ENCODE assay signal across 19 cellular contexts in the genomic region with DNA sequence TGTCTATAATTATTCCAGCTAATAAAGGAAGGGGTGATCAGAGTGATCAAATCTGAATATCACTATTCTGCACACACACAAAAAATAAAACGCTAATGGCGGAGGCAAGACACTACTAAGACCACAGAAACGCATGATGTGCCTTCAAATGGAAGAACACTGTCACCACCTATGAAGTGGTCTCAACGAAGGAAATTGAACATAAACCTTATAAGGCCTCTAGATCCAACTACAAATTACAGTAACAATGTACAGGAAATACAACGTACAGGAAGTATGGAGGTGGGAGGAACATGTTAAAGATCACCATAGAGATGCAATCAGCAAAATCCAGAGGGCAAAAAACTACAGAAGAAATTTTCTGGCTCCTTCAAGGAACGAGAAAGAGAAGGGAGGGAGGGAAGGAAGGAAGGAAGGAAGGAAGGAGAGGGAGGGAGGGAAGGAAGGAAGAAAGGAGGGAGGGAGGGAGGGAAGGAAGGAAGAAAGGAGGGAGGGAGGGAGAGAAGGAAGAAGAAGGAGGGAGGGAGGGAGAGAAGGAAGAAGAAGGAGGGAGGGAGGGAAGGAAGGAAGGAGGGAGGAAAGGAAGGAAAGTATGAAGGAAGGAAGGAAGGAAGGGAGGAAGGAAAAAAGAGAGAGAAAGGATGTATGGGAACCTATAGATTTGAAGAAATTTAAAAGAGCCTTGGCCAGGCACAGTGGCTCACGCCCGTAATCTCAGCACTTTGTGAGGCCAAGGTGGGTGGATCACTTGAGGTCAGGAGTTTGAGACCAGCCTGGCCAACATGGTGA. TPM values are rescaled to one million over a fixed set of nuclear protein-coding genes. Genes with fewer than 3 reads are reported as not detected.
A peak's percentile ranks its signal among the peaks of the same experiment; 100 is the strongest.
DNase-seq lines count a peak whose midpoint lies in the region; ATAC-seq, FAIRE-seq and TF ChIP-seq lines count a peak whose summit lies in the region.
"Had no signal": no experiment of that assay in that cellular context is flagged by ENCODE, and none has a peak within 500 bp of the region (broad histone marks: within the 10 kb centered on the region; RNA-seq: fewer than 3 reads in every experiment).

No MANE protein-coding gene starts in this region.

- H3K36me3 ChIP-seq in K562 (ENCODE audit: control insufficient read depth, insufficient read depth, low read length) (no peaks in the 10 kb centered on the region), psoas muscle (ENCODE audit: insufficient read depth in 1 of 2, low read depth in 1 of 2) (no peaks in the 10 kb centered on the region), gastrocnemius medialis (no peaks in the 10 kb centered on the region)
- H3K36me3 ChIP-seq: BLaER1, prostate gland had no signal

- peak overlapping the region; percentile 99 for H3K27ac Mint-ChIP-seq in activated CD4-positive, alpha-beta T cell treated with anti-CD3 and anti-CD28 coated beads for 36 hours

- peaks cover 42% of the 10 kb centered on the region for H3K4me1 Mint-ChIP-seq in activated CD4-positive, alpha-beta T cell treated with anti-CD3 and anti-CD28 coated beads for 36 hours

- H3K9me3 ChIP-seq in K562 (replicated peaks; ENCODE audit: control insufficient read depth, insufficient read depth, low read depth, low read length), result no peaks in the 10 kb centered on the region
- no peaks in the 10 kb centered on the region for H3K9me3 ChIP-seq in psoas muscle
- no peaks in the 10 kb centered on the region for H3K9me3 ChIP-seq in gastrocnemius medialis
- H3K9me3 ChIP-seq: BLaER1, prostate gland had no signal

- TF ChIP-seq CTCF in K562 (IDR thresholded peaks at IDR 0.05 in 2 of 3, conservative IDR thresholded peaks at IDR 0.05 in 1 of 3; ENCODE audit: insufficient read depth in 2 of 3, low read depth in 1 of 3, low read length in 3 of 3) (no peak), psoas muscle (IDR thresholded peaks at IDR 0.05) (no peak), gastrocnemius medialis (IDR thresholded peaks at IDR 0.05 in 4 of 5, conservative IDR thresholded peaks at IDR 0.05 in 1 of 5) (no peak)

- H3K4me3 Mint-ChIP-seq in activated CD4-positive, alpha-beta T cell treated with anti-CD3 and anti-CD28 coated beads for 36 hours, result peak overlapping the region; percentile 17

- TF ChIP-seq RAD21 in K562 (CRISPR knock-in tag; conservative IDR thresholded peaks at IDR 0.05 in 1 of 2, IDR thresholded peaks at IDR 0.05 in 1 of 2), result no peak

- H3K4me1 ChIP-seq in K562 (replicated peaks in 1 of 2; ENCODE audit: control insufficient read depth in 2 of 2, insufficient read depth in 2 of 2, low read length in 2 of 2) (peaks cover 10 to 25% of the 10 kb centered on the region in 2 experiments; a peak in 3 of 5 replicates), psoas muscle (peaks cover 39% of the 10 kb centered on the region), gastrocnemius medialis (peaks cover 36 to 48% of the 10 kb centered on the region in 2 donors)
- H3K4me1 ChIP-seq: prostate gland had no signal

- no TSS peak for BruUV-seq in K562 (replicated peaks; lab: Mats Ljungman, UMichigan)

- no peaks in the 10 kb centered on the region; the same call in 1 of the 2 replicates for H4K20me1 ChIP-seq in K562 (replicated peaks; ENCODE audit: control insufficient read depth, insufficient read depth, low read length)
- H4K20me1 ChIP-seq: BLaER1 had no signal

- FAIRE-seq in K562 (lab: Jason Lieb, UNC), result peak; percentile 26
- FAIRE-seq: astrocyte had no signal

- TF ChIP-seq EP300 in K562 (IDR thresholded peaks at IDR 0.05; ENCODE audit: low read length), result no peak

- POLR2A ChIA-PET in activated CD4-positive, alpha-beta T cell treated with anti-CD3 and anti-CD28 coated beads for 36 hours (lab: Charles Lee), result interaction anchor here (0.7 kb wide), 1 partner anchor 14 kb away, joined by 4 read pairs; no protein-coding TSS in a partner anchor
- POLR2A ChIA-PET in K562 (lab: Yijun Ruan, JAX), result no interaction called here

- H3K9me1 ChIP-seq in K562 (ENCODE audit: control insufficient read depth, insufficient read depth, low read length), result no peaks in the 10 kb centered on the region

- no peak overlapping the region; the same call in 1 of the 2 replicates for H2AFZ ChIP-seq in K562 (ENCODE audit: low read depth, low read length)

- H3K9ac ChIP-seq in K562 (ENCODE audit: insufficient read depth in 1 of 2, low read depth in 2 of 2, low read length in 2 of 2), result no peak overlapping the region

- no peak for DNase-seq in activated CD4-positive, alpha-beta T cell treated with anti-CD3 and anti-CD28 coated beads for 36 hours
- no peak for DNase-seq in activated CD4-positive, alpha-beta T cell treated with anti-CD3 and anti-CD28 coated beads for 48 hours
- DNase-seq in Jurkat, Clone E6-1 (ENCODE audit: low read depth, low spot score), result peak; percentile 23
- DNase-seq in K562 (ENCODE audit: extremely low read depth in 1 of 4, low spot score in 3 of 4) (no peak), psoas muscle (no peak), gastrocnemius medialis (no peak), NCI-H526 (lab: John Stamatoyannopoulos, UW) (no peak)
- DNase-seq: activated CD4-positive, alpha-beta T cell treated with anti-CD3 and anti-CD28 coated beads for 1 hour; GDM1; NCI-H2107; NCI-H524 treated with DMSO at 0.1 percent for 48 hours; OCI-M1; SHP77; stimulated activated CD4-positive, alpha-beta T cell treated with anti-CD3 and anti-CD28 coated beads, Interleukin-4, amount 100 ng/mL, for 24 hours had no signal

- 30% methylated on average over 8 of the region's 8 CpGs for WGBS in K562 (ENCODE audit: insufficient coverage, low coverage, missing lambda C conversion rate)
- 78 to 81% (median 78%) methylated on average over 8 of the region's 8 CpGs for WGBS in psoas muscle, 3 donors

- no peak overlapping the region for H3K4me2 ChIP-seq in K562 (ENCODE audit: insufficient read depth, low read length)

- no peaks in the 10 kb centered on the region for H3K9me3 Mint-ChIP-seq in activated CD4-positive, alpha-beta T cell treated with anti-CD3 and anti-CD28 coated beads for 36 hours (ENCODE audit: low read depth)

- H3K4me3 ChIP-seq in Jurkat, Clone E6-1 (ENCODE audit: low read length), result no peak overlapping the region
- H3K4me3 ChIP-seq in K562 (no peak overlapping the region), psoas muscle (no peak overlapping the region), gastrocnemius medialis (no peak overlapping the region)
- H3K4me3 ChIP-seq: lung, prostate gland had no signal

- in situ Hi-C loops in K562 (cut with MboI) (no loop called here), gastrocnemius medialis (cut with MboI; ENCODE audit: low sequenced_read_pairs in 4 of 4) (no loop called here)

- TF ChIP-seq POLR2A in K562 (conservative IDR thresholded peaks at IDR 0.05) (no peak), gastrocnemius medialis (IDR thresholded peaks at IDR 0.05) (no peak)

- H3K27me3 ChIP-seq in K562 (ENCODE audit: control insufficient read depth in 2 of 2, insufficient read depth in 2 of 2, low read length in 2 of 2), result no peaks in the 10 kb centered on the region
- no peaks in the 10 kb centered on the region for H3K27me3 ChIP-seq in psoas muscle (ENCODE audit: insufficient read depth in 3 of 3, low read length in 2 of 3)
- H3K27me3 ChIP-seq in gastrocnemius medialis, result no peaks in the 10 kb centered on the region
- H3K27me3 ChIP-seq: BLaER1 had no signal

- no peaks in the 10 kb centered on the region for H3K36me3 Mint-ChIP-seq in activated CD4-positive, alpha-beta T cell treated with anti-CD3 and anti-CD28 coated beads for 36 hours (ENCODE audit: low read depth)

- intact Hi-C loops in activated CD4-positive, alpha-beta T cell treated with anti-CD3 and anti-CD28 coated beads for 36 hours (cut with DNase I, micrococcal nuclease), result loop anchor here in 1 of 2 experiments (5.0 kb wide), 1 partner anchor 45 kb away; no protein-coding TSS in a partner anchor
- intact Hi-C loops in K562 (cut with micrococcal nuclease) (no loop called here), psoas muscle (cut with DNase I) (no loop called here), gastrocnemius medialis (cut with DNase I; ENCODE audit: low total_unique reads) (loop anchor here (10.0 kb wide), 1 partner anchor 702 kb away; a partner anchor contains a TSS)

- H3K27me3 Mint-ChIP-seq in activated CD4-positive, alpha-beta T cell treated with anti-CD3 and anti-CD28 coated beads for 36 hours, result no peaks in the 10 kb centered on the region

- CTCF ChIA-PET in activated CD4-positive, alpha-beta T cell treated with anti-CD3 and anti-CD28 coated beads for 36 hours (lab: Charles Lee), result interaction anchor here (0.6 to 2.8 kb wide), 18 partner anchors 8 to 267 kb away, joined by 3 to 50 read pairs (median 5); a partner anchor contains a TSS
- CTCF ChIA-PET in K562 (lab: Yijun Ruan, JAX; ENCODE audit: low intra/inter-chr PET ratio), result no interaction called here

- no peak overlapping the region for H3K27ac ChIP-seq in K562 (ENCODE audit: extremely low read depth, low read depth, low read length)
- H3K27ac ChIP-seq in psoas muscle, result peak overlapping the region; percentile 30
- peak overlapping the region in 2 of 4 donors; percentile 98 to 100 for H3K27ac ChIP-seq in gastrocnemius medialis
- H3K27ac ChIP-seq: prostate gland had no signal

- ATAC-seq in activated CD4-positive, alpha-beta T cell treated with anti-CD3 and anti-CD28 coated beads for 36 hours, result peak; percentile 22
- no peak for ATAC-seq in K562
- ATAC-seq in psoas muscle, result no peak
- ATAC-seq in activated CD4-positive, CD25-positive, alpha-beta regulatory T cell treated with anti-CD3 and anti-CD28 coated beads, Interleukin-2, amount 50 U/mL, for 24 hours, result no peak
- ATAC-seq in gastrocnemius medialis, result no peak

- H3K79me2 ChIP-seq in K562 (ENCODE audit: control insufficient read depth, insufficient read depth, low read length), result no peaks in the 10 kb centered on the region

RNA-seq across cellular contexts. Expression of a gene that starts 3.1 kb away (rescaled TPM):
- under 1 TPM in 1 of 2 experiments, not detected in 1; 0.26 TPM for total RNA-seq in activated CD4-positive, alpha-beta T cell treated with anti-CD3 and anti-CD28 coated beads for 36 hours
- polyA plus RNA-seq in Jurkat, Clone E6-1 (2012; ENCODE audit: insufficient read depth, insufficient read length), result not detected
- total RNA-seq in K562 (2011; cell fraction: chromatin; rRNA removed; ENCODE audit: low replicate concordance), result not detected in 2 replicates
- total RNA-seq in K562 (2011; cell fraction: nucleolus; rRNA removed), result not detected in 2 replicates
- not detected in 2 replicates for total RNA-seq in K562 (2011; cell fraction: nucleoplasm; rRNA removed)
- total RNA-seq in K562 (2014; rRNA removed), result not detected in 2 replicates
- total RNA-seq in K562 (2014; rRNA removed; fragmentation: Illumina TruSeq; extraction: Trizol), result not detected in 2 replicates
- total RNA-seq in K562 (2015; rRNA removed; fragmentation: Illumina TruSeq; extraction: Trizol), result not detected in 2 replicates
- total RNA-seq in K562 (2021), result not detected in 2 replicates
- polyA plus RNA-seq in K562 (2011; rRNA removed), result not detected in 2 replicates
- polyA plus RNA-seq in K562 (2011; cell fraction: cytosol; rRNA removed), result not detected in 2 replicates
- polyA plus RNA-seq in K562 (2011; cell fraction: nucleus; rRNA removed), result not detected in 2 replicates
- not detected in 2 replicates for polyA plus RNA-seq in K562 (2012)
- polyA plus RNA-seq in K562 (2014; fragmentation: Illumina TruSeq; extraction: Trizol), result not detected in 2 replicates
- polyA plus RNA-seq in K562 (2014; fragmentation: Nextera tagmentation; extraction: Ambion mirVana), result not detected
- polyA plus RNA-seq in K562 (2014; rRNA removed), result not detected in 2 replicates
- not detected in 2 replicates for polyA minus RNA-seq in K562 (2011; rRNA and poly(A)+ RNA removed)
- not detected in 2 replicates for polyA minus RNA-seq in K562 (2011; cell fraction: cytosol; rRNA and poly(A)+ RNA removed)
- polyA minus RNA-seq in K562 (2011; cell fraction: nucleus; rRNA and poly(A)+ RNA removed), result not detected in 2 replicates
- 100 to 1,000 TPM; 245 to 291 (median 266) TPM for total RNA-seq in psoas muscle
- 100 to 1,000 TPM; 120 to 254 (median 151) TPM for polyA plus RNA-seq in psoas muscle
- total RNA-seq in gastrocnemius medialis, result 100 to 1,000 TPM; 227 to 385 (median 292) TPM

RNA-seq across cellular contexts. Expression of a gene that starts 12.2 kb away (rescaled TPM):
- 10 to 100 TPM; 61.1 to 64.0 TPM for total RNA-seq in activated CD4-positive, alpha-beta T cell treated with anti-CD3 and anti-CD28 coated beads for 36 hours
- polyA plus RNA-seq in Jurkat, Clone E6-1 (2012; ENCODE audit: insufficient read depth, insufficient read length), result 28.6 TPM
- total RNA-seq in K562 (2011; cell fraction: chromatin; rRNA removed; ENCODE audit: low replicate concordance), result 29.7 and 49.5 TPM in 2 replicates
- total RNA-seq in K562 (2011; cell fraction: nucleolus; rRNA removed), result 27.6 and 29.7 TPM in 2 replicates
- 29.0 and 30.6 TPM in 2 replicates for total RNA-seq in K562 (2011; cell fraction: nucleoplasm; rRNA removed)
- 45.5 and 52.9 TPM in 2 replicates for total RNA-seq in K562 (2014; rRNA removed)
- total RNA-seq in K562 (2014; rRNA removed; fragmentation: Illumina TruSeq; extraction: Trizol), result 9.9 and 14.5 TPM in 2 replicates
- total RNA-seq in K562 (2015; rRNA removed; fragmentation: Illumina TruSeq; extraction: Trizol), result 28.6 and 29.0 TPM in 2 replicates
- total RNA-seq in K562 (2021), result 56.6 and 63.5 TPM in 2 replicates
- polyA plus RNA-seq in K562 (2011; rRNA removed), result 11.6 and 12.7 TPM in 2 replicates
- 11.9 and 15.6 TPM in 2 replicates for polyA plus RNA-seq in K562 (2011; cell fraction: cytosol; rRNA removed)
- polyA plus RNA-seq in K562 (2011; cell fraction: nucleus; rRNA removed), result 50.9 and 52.5 TPM in 2 replicates
- 27.4 and 32.9 TPM in 2 replicates for polyA plus RNA-seq in K562 (2012)
- 24.7 and 25.5 TPM in 2 replicates for polyA plus RNA-seq in K562 (2014; fragmentation: Illumina TruSeq; extraction: Trizol)
- under 1 TPM; 0.10 to 0.13 TPM for polyA plus RNA-seq in K562 (2014; fragmentation: Nextera tagmentation; extraction: Ambion mirVana)
- polyA plus RNA-seq in K562 (2014; rRNA removed), result 34.2 and 35.7 TPM in 2 replicates
- 18.9 and 21.8 TPM in 2 replicates for polyA minus RNA-seq in K562 (2011; rRNA and poly(A)+ RNA removed)
- 17.7 and 18.7 TPM in 2 replicates for polyA minus RNA-seq in K562 (2011; cell fraction: cytosol; rRNA and poly(A)+ RNA removed)
- 12.4 and 25.9 TPM in 2 replicates for polyA minus RNA-seq in K562 (2011; cell fraction: nucleus; rRNA and poly(A)+ RNA removed)
- 10 to 100 TPM; 15.1 to 26.5 (median 18.4) TPM for total RNA-seq in psoas muscle
- polyA plus RNA-seq in psoas muscle, result 10 to 100 TPM in 2 of 3 donors, 1 to 10 TPM in 1; 7.0 to 11.3 (median 11.0) TPM
- total RNA-seq in gastrocnemius medialis, result 10 to 100 TPM in 2 of 4 donors, 1 to 10 TPM in 2; 4.7 to 18.8 (median 11.0) TPM

RNA-seq across cellular contexts. Expression of a gene that starts 32.7 kb away (rescaled TPM):
- total RNA-seq in activated CD4-positive, alpha-beta T cell treated with anti-CD3 and anti-CD28 coated beads for 36 hours, result 1 to 10 TPM in 1 of 2 experiments, under 1 TPM in 1; 0.77 to 1.1 TPM
- 4.3 TPM for polyA plus RNA-seq in Jurkat, Clone E6-1 (2012; ENCODE audit: insufficient read depth, insufficient read length)
- 0.18 and 1.0 TPM in 2 replicates for total RNA-seq in K562 (2011; cell fraction: chromatin; rRNA removed; ENCODE audit: low replicate concordance)
- total RNA-seq in K562 (2011; cell fraction: nucleolus; rRNA removed), result 0.50 TPM in 1 of 2 replicates, not detected in the other
- total RNA-seq in K562 (2011; cell fraction: nucleoplasm; rRNA removed), result not detected in 2 replicates
- total RNA-seq in K562 (2014; rRNA removed) (not detected in 2 replicates), K562 (2014; rRNA removed; fragmentation: Illumina TruSeq; extraction: Trizol) (not detected in 2 replicates), K562 (2015; rRNA removed; fragmentation: Illumina TruSeq; extraction: Trizol) (not detected in 2 replicates), K562 (2021) (0.07 TPM in 1 of 2 replicates, not detected in the other), psoas muscle (1 to 10 TPM in 3 of 4 donors, under 1 TPM in 1; 0.55 to 2.7 (median 1.3) TPM), gastrocnemius medialis (1 to 10 TPM in 1 of 4 donors, under 1 TPM in 2, not detected in 1; 0.04 to 3.8 (median 0.31) TPM)
- polyA plus RNA-seq in K562 (2011; rRNA removed) (0.14 TPM in 1 of 2 replicates, not detected in the other), K562 (2014; fragmentation: Illumina TruSeq; extraction: Trizol) (0.04 TPM in 1 of 2 replicates, not detected in the other), K562 (2014; fragmentation: Nextera tagmentation; extraction: Ambion mirVana) (not detected), K562 (2014; rRNA removed) (0.11 TPM in 1 of 2 replicates, not detected in the other), psoas muscle (1 to 10 TPM in 1 of 3 donors, under 1 TPM in 2; 0.64 to 1.3 (median 0.98) TPM)
- 0.01 and 0.10 TPM in 2 replicates for polyA plus RNA-seq in K562 (2011; cell fraction: cytosol; rRNA removed)
- polyA plus RNA-seq in K562 (2011; cell fraction: nucleus; rRNA removed), result 0.15 and 0.24 TPM in 2 replicates
- 0.07 and 0.22 TPM in 2 replicates for polyA plus RNA-seq in K562 (2012)
- polyA minus RNA-seq in K562 (2011; rRNA and poly(A)+ RNA removed), result 0.15 TPM in 1 of 2 replicates, not detected in the other
- polyA minus RNA-seq in K562 (2011; cell fraction: cytosol; rRNA and poly(A)+ RNA removed), result not detected in 2 replicates
- not detected in 2 replicates for polyA minus RNA-seq in K562 (2011; cell fraction: nucleus; rRNA and poly(A)+ RNA removed)

RNA-seq across cellular contexts. Expression of a gene that starts 38.8 kb away (rescaled TPM):
- under 1 TPM; 0.55 to 0.70 TPM for total RNA-seq in activated CD4-positive, alpha-beta T cell treated with anti-CD3 and anti-CD28 coated beads for 36 hours
- polyA plus RNA-seq in Jurkat, Clone E6-1 (2012; ENCODE audit: insufficient read depth, insufficient read length), result 2.0 TPM
- 3.2 and 16.9 TPM in 2 replicates for total RNA-seq in K562 (2011; cell fraction: chromatin; rRNA removed; ENCODE audit: low replicate concordance)
- 5.7 and 9.0 TPM in 2 replicates for total RNA-seq in K562 (2011; cell fraction: nucleolus; rRNA removed)
- total RNA-seq in K562 (2011; cell fraction: nucleoplasm; rRNA removed), result 3.7 and 4.2 TPM in 2 replicates
- total RNA-seq in K562 (2014; rRNA removed), result 0.86 and 0.91 TPM in 2 replicates
- 0.15 TPM in 1 of 2 replicates, not detected in the other for total RNA-seq in K562 (2014; rRNA removed; fragmentation: Illumina TruSeq; extraction: Trizol)
- 0.08 and 0.18 TPM in 2 replicates for total RNA-seq in K562 (2015; rRNA removed; fragmentation: Illumina TruSeq; extraction: Trizol)
- 2.8 and 3.4 TPM in 2 replicates for total RNA-seq in K562 (2021)
- 0.11 and 0.20 TPM in 2 replicates for polyA plus RNA-seq in K562 (2011; rRNA removed)
- polyA plus RNA-seq in K562 (2011; cell fraction: cytosol; rRNA removed), result 0.16 and 0.27 TPM in 2 replicates
- polyA plus RNA-seq in K562 (2011; cell fraction: nucleus; rRNA removed), result 2.0 and 4.9 TPM in 2 replicates
- polyA plus RNA-seq in K562 (2012), result 1.1 and 1.7 TPM in 2 replicates
- polyA plus RNA-seq in K562 (2014; fragmentation: Illumina TruSeq; extraction: Trizol), result 0.64 and 0.91 TPM in 2 replicates
- polyA plus RNA-seq in K562 (2014; fragmentation: Nextera tagmentation; extraction: Ambion mirVana), result under 1 TPM; 0.04 to 0.06 TPM
- polyA plus RNA-seq in K562 (2014; rRNA removed), result 0.86 and 0.95 TPM in 2 replicates
- 0.25 and 1.1 TPM in 2 replicates for polyA minus RNA-seq in K562 (2011; rRNA and poly(A)+ RNA removed)
- polyA minus RNA-seq in K562 (2011; cell fraction: cytosol; rRNA and poly(A)+ RNA removed), result 2.0 and 3.3 TPM in 2 replicates
- polyA minus RNA-seq in K562 (2011; cell fraction: nucleus; rRNA and poly(A)+ RNA removed), result 2.3 and 3.1 TPM in 2 replicates
- total RNA-seq in psoas muscle, result 10 to 100 TPM; 10.2 to 46.6 (median 18.7) TPM
- polyA plus RNA-seq in psoas muscle, result 1 to 10 TPM; 2.3 to 5.4 (median 3.3) TPM
- 1 to 10 TPM; 1.7 to 9.5 (median 5.1) TPM for total RNA-seq in gastrocnemius medialis

Comparison
In these comparisons a context has a peak if more than half of its experiments do, and no peak if none do; other contexts are left out.
1. RNA of a gene that starts 3.1 kb away (total RNA-seq): 227 to 385 TPM in gastrocnemius medialis and 245 to 291 TPM in psoas muscle; 0.26 TPM in activated CD4-positive, alpha-beta T cell treated with anti-CD3 and anti-CD28 coated beads for 36 hours and not detected in K562; every median in the first group is over 100 times any median in the second.